Comparison of ENCODE assay signal across 7 cellular contexts in genomic region chr6:84428300-84428907, GRCh38.
DNase-seq lines count a peak whose midpoint lies in the region; ATAC-seq, FAIRE-seq and TF ChIP-seq lines count a peak whose summit lies in the region.

No MANE protein-coding gene starts in this region.

- TF ChIP-seq CTCF in foreskin keratinocyte (conservative IDR thresholded peaks at IDR 0.05), result peak; percentile 60

- H3K4me3 Mint-ChIP-seq in stimulated activated memory B cell treated with anti-CD40 and anti-IgM and Interleukin-4, amounts not matched to agents 10 μg/mL and 1 μg/mL and 100 μg/mL, for 72 hours, result no peak overlapping the region

- H3K4me1 Mint-ChIP-seq in stimulated activated memory B cell treated with anti-CD40 and anti-IgM and Interleukin-4, amounts not matched to agents 10 μg/mL and 1 μg/mL and 100 μg/mL, for 72 hours, result no peaks in the 10 kb centered on the region

- H3K4me1 ChIP-seq in foreskin keratinocyte, result no peaks in the 10 kb centered on the region

- FAIRE-seq in GM19239 (lab: Jason Lieb, UNC), result no peak

- H3K27ac Mint-ChIP-seq in stimulated activated memory B cell treated with anti-CD40 and anti-IgM and Interleukin-4, amounts not matched to agents 10 μg/mL and 1 μg/mL and 100 μg/mL, for 72 hours, result no peak overlapping the region

- peak; percentile 40 for DNase-seq in DMS53 treated with DMSO at 0.1 percent for 48 hours (lab: John Stamatoyannopoulos, UW; ENCODE audit: unreplicated experiment)
- DNase-seq in GM19239 (ENCODE audit: insufficient read length, low spot score), result peak; percentile 18
- peak; percentile 35 for DNase-seq in Jurkat, Clone E6-1 (ENCODE audit: low read depth, low spot score)
- peak; percentile 22 for DNase-seq in T1000 (lab: John Stamatoyannopoulos, UW)
- peak in 1 of 2 donors; percentile 30 for DNase-seq in foreskin keratinocyte
- DNase-seq in retina, result peak; percentile 23

- no peak overlapping the region for H3K27ac ChIP-seq in foreskin keratinocyte

- no peak overlapping the region for H3K4me3 ChIP-seq in Jurkat, Clone E6-1 (ENCODE audit: low read length)

- ATAC-seq in foreskin keratinocyte, result peak; percentile 49
- no peak for ATAC-seq in stimulated activated memory B cell treated with anti-CD40 and anti-IgM and Interleukin-4, amounts not matched to agents 10 μg/mL and 1 μg/mL and 100 μg/mL, for 72 hours

- H3K9me3 Mint-ChIP-seq in stimulated activated memory B cell treated with anti-CD40 and anti-IgM and Interleukin-4, amounts not matched to agents 10 μg/mL and 1 μg/mL and 100 μg/mL, for 72 hours, result no peaks in the 10 kb centered on the region

- H3K36me3 Mint-ChIP-seq in stimulated activated memory B cell treated with anti-CD40 and anti-IgM and Interleukin-4, amounts not matched to agents 10 μg/mL and 1 μg/mL and 100 μg/mL, for 72 hours, result no peaks in the 10 kb centered on the region

- no peaks in the 10 kb centered on the region for H3K27me3 ChIP-seq in foreskin keratinocyte

- H3K27me3 Mint-ChIP-seq in stimulated activated memory B cell treated with anti-CD40 and anti-IgM and Interleukin-4, amounts not matched to agents 10 μg/mL and 1 μg/mL and 100 μg/mL, for 72 hours, result no peaks in the 10 kb centered on the region
